In genomic region chr18:23629444-23629946, GRCh38 we compare ENCODE assay signal across 1 cellular context.
A peak's percentile ranks its signal among the peaks of the same experiment; 100 is the strongest.
TF ChIP-seq lines count a peak whose summit lies in the region.

No MANE protein-coding gene starts in this region.

TF ChIP-seq in HepG2, 621 proteins besides CTCF, POLR2A, EP300 and RAD21 (continued from another document and continues in another):
- TF ChIP-seq E2F2 (CRISPR knock-in tag; IDR thresholded peaks at IDR 0.05; ENCODE audit: borderline replicate concordance) (no peak), KMT2A (CRISPR knock-in tag; IDR thresholded peaks at IDR 0.05) (no peak), ZNF142 (CRISPR knock-in tag; IDR thresholded peaks at IDR 0.05) (no peak), HDAC6 (IDR thresholded peaks at IDR 0.05; ENCODE audit: low read depth, low read length) (no peak), ZNF7 (CRISPR knock-in tag; IDR thresholded peaks at IDR 0.05) (no peak), KLF12 (CRISPR knock-in tag; IDR thresholded peaks at IDR 0.05; ENCODE audit: borderline replicate concordance) (no peak), ZNF704 (CRISPR knock-in tag; IDR thresholded peaks at IDR 0.05; ENCODE audit: borderline replicate concordance) (no peak), KAT8 (CRISPR knock-in tag; IDR thresholded peaks at IDR 0.05) (no peak), NFATC3 (CRISPR knock-in tag; IDR thresholded peaks at IDR 0.05) (no peak), MEIS1 (CRISPR knock-in tag; IDR thresholded peaks at IDR 0.05; ENCODE audit: borderline replicate concordance) (no peak; the same call in 1 of the 2 replicates), ZMYM4 (CRISPR knock-in tag; IDR thresholded peaks at IDR 0.05) (peak; percentile 55), ZNF10 (CRISPR knock-in tag; IDR thresholded peaks at IDR 0.05; ENCODE audit: borderline replicate concordance, low read depth) (no peak), ZBTB1 (CRISPR knock-in tag; IDR thresholded peaks at IDR 0.05; ENCODE audit: borderline replicate concordance) (no peak), MNT (IDR thresholded peaks at IDR 0.05) (peak; percentile 83), FOXK2 (IDR thresholded peaks at IDR 0.05) (no peak; the same call in 1 of the 2 replicates), JDP2 (CRISPR knock-in tag; IDR thresholded peaks at IDR 0.05; ENCODE audit: borderline replicate concordance) (no peak), PITX1 (CRISPR knock-in tag; IDR thresholded peaks at IDR 0.05) (peak; percentile 78), THYN1 (CRISPR knock-in tag; IDR thresholded peaks at IDR 0.05; ENCODE audit: borderline replicate concordance, low read depth) (no peak), SKIL (CRISPR knock-in tag; IDR thresholded peaks at IDR 0.05; ENCODE audit: borderline replicate concordance) (peak; percentile 64), ZNF33A (CRISPR knock-in tag; IDR thresholded peaks at IDR 0.05; ENCODE audit: borderline replicate concordance) (no peak), ETV6 (CRISPR knock-in tag; conservative IDR thresholded peaks at IDR 0.05) (no peak), ZEB1 (IDR thresholded peaks at IDR 0.05; ENCODE audit: insufficient replicate concordance, low read depth) (no peak), NR0B2 (CRISPR knock-in tag; IDR thresholded peaks at IDR 0.05) (no peak), TAF1 (CRISPR knock-in tag; IDR thresholded peaks at IDR 0.05) (no peak), SAFB2 (CRISPR knock-in tag; IDR thresholded peaks at IDR 0.05; ENCODE audit: borderline replicate concordance, low read depth) (no peak), ZNF577 (CRISPR knock-in tag; IDR thresholded peaks at IDR 0.05; ENCODE audit: borderline replicate concordance, low read depth) (no peak), HNF1A (IDR thresholded peaks at IDR 0.05; ENCODE audit: low read depth) (peak; percentile 76), HNF1A (CRISPR knock-in tag; IDR thresholded peaks at IDR 0.05; ENCODE audit: borderline replicate concordance) (peak; percentile 76; the same call in 1 of the 2 replicates), SIX4 (CRISPR knock-in tag; IDR thresholded peaks at IDR 0.05) (peak; percentile 64; the same call in 1 of the 2 replicates), ZNF552 (CRISPR knock-in tag; IDR thresholded peaks at IDR 0.05; ENCODE audit: borderline replicate concordance) (no peak), ZSCAN31 (CRISPR knock-in tag; IDR thresholded peaks at IDR 0.05; ENCODE audit: low read depth) (peak; percentile 61; the same call in 1 of the 2 replicates), ZNF3 (CRISPR knock-in tag; IDR thresholded peaks at IDR 0.05) (no peak), ZNF615 (CRISPR knock-in tag; IDR thresholded peaks at IDR 0.05; ENCODE audit: borderline replicate concordance) (no peak), XBP1 (CRISPR knock-in tag; IDR thresholded peaks at IDR 0.05) (no peak), ZKSCAN8 (CRISPR knock-in tag; IDR thresholded peaks at IDR 0.05; ENCODE audit: borderline replicate concordance) (no peak), YEATS2 (CRISPR knock-in tag; IDR thresholded peaks at IDR 0.05; ENCODE audit: borderline replicate concordance) (no peak), NR2F6 (IDR thresholded peaks at IDR 0.05) (peak; percentile 94), NR2F6 (CRISPR knock-in tag; IDR thresholded peaks at IDR 0.05) (peak; percentile 90), MED8 (CRISPR knock-in tag; IDR thresholded peaks at IDR 0.05; ENCODE audit: insufficient replicate concordance) (no peak), ZFY (CRISPR knock-in tag; IDR thresholded peaks at IDR 0.05) (no peak), ZNF768 (CRISPR knock-in tag; IDR thresholded peaks at IDR 0.05) (no peak), MIER3 (CRISPR knock-in tag; IDR thresholded peaks at IDR 0.05; ENCODE audit: borderline replicate concordance) (peak; percentile 51; the same call in 1 of the 2 replicates), CBX1 (IDR thresholded peaks at IDR 0.05; ENCODE audit: low read depth) (no peak), ZNF335 (CRISPR knock-in tag; IDR thresholded peaks at IDR 0.05) (no peak), ZNF512 (CRISPR knock-in tag; IDR thresholded peaks at IDR 0.05) (no peak), RARG (CRISPR knock-in tag; IDR thresholded peaks at IDR 0.05; ENCODE audit: low read depth) (no peak), EEA1 (CRISPR knock-in tag; IDR thresholded peaks at IDR 0.05; ENCODE audit: borderline replicate concordance) (no peak), ZBTB25 (CRISPR knock-in tag; IDR thresholded peaks at IDR 0.05) (no peak)
